Comparison of ENCODE assay signal across 22 cellular contexts in genomic region chr3:166360702-166361101, GRCh38.
"Had no signal": no experiment of that assay in that cellular context is flagged by ENCODE, and none has a peak within 500 bp of the region (broad histone marks: within the 10 kb centered on the region; RNA-seq: fewer than 3 reads in every experiment).

No MANE protein-coding gene starts in this region.

- H3K4me3 ChIP-seq: colonic mucosa, esophagus squamous epithelium, gastrocnemius medialis, heart left ventricle, hepatocyte, left lung, lower lobe of right lung, mucosa of descending colon had no signal

- DNase-seq: colonic mucosa; cortex of kidney; effector CD8-positive, alpha-beta T cell; effector memory CD8-positive, alpha-beta T cell; endodermal cell; erythroblast; esophagus squamous epithelium; foreskin fibroblast; foreskin melanocyte; gastrocnemius medialis; glutamatergic neuron; heart left ventricle; hypothalamus; immature natural killer cell; left cardiac atrium; left lung; left ventricle myocardium superior; lower lobe of right lung; mesenchymal stem cell; mucosa of descending colon had no signal

- H3K27me3 ChIP-seq: colonic mucosa, esophagus squamous epithelium, gastrocnemius medialis, heart left ventricle, hepatocyte, left lung had no signal

- H3K4me2 ChIP-seq: hepatocyte had no signal

- H3K27ac ChIP-seq: colonic mucosa, epithelial cell of prostate, esophagus squamous epithelium, gastrocnemius medialis, heart left ventricle, hepatocyte, left lung, lower lobe of right lung had no signal

- H3K9me3 ChIP-seq: colonic mucosa, esophagus squamous epithelium, gastrocnemius medialis, lower lobe of right lung, mucosa of descending colon had no signal

- H3K4me1 ChIP-seq: colonic mucosa, esophagus squamous epithelium, gastrocnemius medialis, heart left ventricle, left lung, lower lobe of right lung had no signal

- H3K36me3 ChIP-seq: colonic mucosa, esophagus squamous epithelium, gastrocnemius medialis, heart left ventricle, left lung, lower lobe of right lung had no signal

- H3K79me2 ChIP-seq: hepatocyte had no signal

- H2AFZ ChIP-seq: hepatocyte had no signal
